In genomic region chr10:50464004-50464409, GRCh38 we compare ENCODE assay signal across 1 cellular context.
TF ChIP-seq lines count a peak whose summit lies in the region.

No MANE protein-coding gene starts in this region.

TF ChIP-seq in HEK293, 187 proteins besides CTCF, POLR2A, EP300 and RAD21 (continued from another document and continues in another):
- TF ChIP-seq REST (tag by site-specific recombination; IDR thresholded peaks at IDR 0.05), result peak; percentile 58; the same call in 1 of the 2 replicates
- 0 out of 2 replicates have a peak, but pooled peaks have one; percentile 9 for TF ChIP-seq ZNF335 (tag by site-specific recombination; conservative IDR thresholded peaks at IDR 0.05)
- peak; percentile 68 for TF ChIP-seq ZNF600 (tag by site-specific recombination; IDR thresholded peaks at IDR 0.05)
- peak; percentile 98 for TF ChIP-seq OVOL3 (tag by site-specific recombination; IDR thresholded peaks at IDR 0.05)
- peak; percentile 36 for TF ChIP-seq SP2 (tag by site-specific recombination; IDR thresholded peaks at IDR 0.05)
- peak; percentile 81 for TF ChIP-seq SCRT1 (tag by site-specific recombination; IDR thresholded peaks at IDR 0.05; ENCODE audit: borderline replicate concordance)
- 0 out of 2 replicates have a peak, but pooled peaks have one; percentile 78 for TF ChIP-seq ZNF626 (tag by site-specific recombination; IDR thresholded peaks at IDR 0.05)
- TF ChIP-seq ZNF433 (tag by site-specific recombination; IDR thresholded peaks at IDR 0.05; ENCODE audit: low read depth), result no peak
- TF ChIP-seq ZEB2 (tag by site-specific recombination; IDR thresholded peaks at IDR 0.05), result peak; percentile 86
- TF ChIP-seq ZFP3 (tag by site-specific recombination; IDR thresholded peaks at IDR 0.05; ENCODE audit: low read depth), result no peak
- peak; percentile 98 for TF ChIP-seq ZSCAN30 (tag by site-specific recombination; IDR thresholded peaks at IDR 0.05)
- TF ChIP-seq ZBTB8A (tag by site-specific recombination; IDR thresholded peaks at IDR 0.05), result peak; percentile 56
- TF ChIP-seq ZNF18 (tag by site-specific recombination; IDR thresholded peaks at IDR 0.05), result peak; percentile 77; the same call in 1 of the 2 replicates
- TF ChIP-seq KLF1 (tag by site-specific recombination; IDR thresholded peaks at IDR 0.05), result peak; percentile 79
- peak; percentile 82; the same call in 1 of the 2 replicates for TF ChIP-seq ZNF501 (tag by site-specific recombination; IDR thresholded peaks at IDR 0.05)
- TF ChIP-seq ZNF571 (tag by site-specific recombination; IDR thresholded peaks at IDR 0.05), result no peak
- 0 out of 2 replicates have a peak, but pooled peaks have one; percentile 27 for TF ChIP-seq ZBTB21 (tag by site-specific recombination; IDR thresholded peaks at IDR 0.05)
- peak; percentile 94 for TF ChIP-seq KLF10 (tag by site-specific recombination; IDR thresholded peaks at IDR 0.05)
- TF ChIP-seq ZNF24 (tag by site-specific recombination; IDR thresholded peaks at IDR 0.05), result peak; percentile 96
- 0 out of 2 replicates have a peak, but pooled peaks have one; percentile 63 for TF ChIP-seq ZNF302 (tag by site-specific recombination; IDR thresholded peaks at IDR 0.05; ENCODE audit: low read depth)
- peak; percentile 97 for TF ChIP-seq KLF8 (tag by site-specific recombination; IDR thresholded peaks at IDR 0.05)
- TF ChIP-seq BCL6B (tag by site-specific recombination; IDR thresholded peaks at IDR 0.05), result peak; percentile 86
- TF ChIP-seq KLF7 (tag by site-specific recombination; IDR thresholded peaks at IDR 0.05; ENCODE audit: borderline replicate concordance), result peak; percentile 85
- 0 out of 2 replicates have a peak, but pooled peaks have one; percentile 53 for TF ChIP-seq KLF16 (tag by site-specific recombination; IDR thresholded peaks at IDR 0.05)
- peak; percentile 80; the same call in 1 of the 2 replicates for TF ChIP-seq ZNF324 (tag by site-specific recombination; IDR thresholded peaks at IDR 0.05)
- TF ChIP-seq ZNF37A (tag by site-specific recombination; IDR thresholded peaks at IDR 0.05), result peak; percentile 77
- peak; percentile 58; the same call in 1 of the 2 replicates for TF ChIP-seq YY1 (tag by site-specific recombination; IDR thresholded peaks at IDR 0.05)
- TF ChIP-seq ZNF513 (tag by site-specific recombination; IDR thresholded peaks at IDR 0.05), result peak; percentile 61; the same call in 1 of the 2 replicates
- TF ChIP-seq ZNF19 (tag by site-specific recombination; IDR thresholded peaks at IDR 0.05; ENCODE audit: low read depth), result 0 out of 2 replicates have a peak, but pooled peaks have one; percentile 44
- peak; percentile 23 for TF ChIP-seq ZNF529 (tag by site-specific recombination; IDR thresholded peaks at IDR 0.05; ENCODE audit: insufficient replicate concordance)
- TF ChIP-seq GLIS2 (tag by site-specific recombination; IDR thresholded peaks at IDR 0.05), result no peak
- peak; percentile 95 for TF ChIP-seq PRDM4 (tag by site-specific recombination; IDR thresholded peaks at IDR 0.05)
- TF ChIP-seq ZNF555 (tag by site-specific recombination; conservative IDR thresholded peaks at IDR 0.05), result no peak
- TF ChIP-seq BCL11B (tag by site-specific recombination; IDR thresholded peaks at IDR 0.05; ENCODE audit: low read depth), result 0 out of 2 replicates have a peak, but pooled peaks have one; percentile 31
- peak; percentile 57; the same call in 1 of the 2 replicates for TF ChIP-seq ZSCAN18 (tag by site-specific recombination; IDR thresholded peaks at IDR 0.05)
- TF ChIP-seq ZNF2 (tag by site-specific recombination; IDR thresholded peaks at IDR 0.05), result peak; percentile 82
- peak; percentile 99 for TF ChIP-seq GLI2 (tag by site-specific recombination; IDR thresholded peaks at IDR 0.05; ENCODE audit: borderline replicate concordance, low read depth)
- peak; percentile 91 for TF ChIP-seq ZNF629 (tag by site-specific recombination; IDR thresholded peaks at IDR 0.05)
- peak; percentile 70; the same call in 1 of the 2 replicates for TF ChIP-seq ZNF488 (tag by site-specific recombination; IDR thresholded peaks at IDR 0.05)
- TF ChIP-seq ZNF214 (tag by site-specific recombination; IDR thresholded peaks at IDR 0.05; ENCODE audit: borderline replicate concordance), result peak; percentile 51; the same call in 1 of the 2 replicates
- TF ChIP-seq OSR2 (tag by site-specific recombination; IDR thresholded peaks at IDR 0.05), result peak; percentile 100
- TF ChIP-seq HIC1 (tag by site-specific recombination; IDR thresholded peaks at IDR 0.05), result peak; percentile 83
- peak; percentile 93 for TF ChIP-seq ZBTB17 (tag by site-specific recombination; IDR thresholded peaks at IDR 0.05)
- TF ChIP-seq ZNF639 (tag by site-specific recombination; IDR thresholded peaks at IDR 0.05), result peak; percentile 98
